In the genomic region with DNA sequence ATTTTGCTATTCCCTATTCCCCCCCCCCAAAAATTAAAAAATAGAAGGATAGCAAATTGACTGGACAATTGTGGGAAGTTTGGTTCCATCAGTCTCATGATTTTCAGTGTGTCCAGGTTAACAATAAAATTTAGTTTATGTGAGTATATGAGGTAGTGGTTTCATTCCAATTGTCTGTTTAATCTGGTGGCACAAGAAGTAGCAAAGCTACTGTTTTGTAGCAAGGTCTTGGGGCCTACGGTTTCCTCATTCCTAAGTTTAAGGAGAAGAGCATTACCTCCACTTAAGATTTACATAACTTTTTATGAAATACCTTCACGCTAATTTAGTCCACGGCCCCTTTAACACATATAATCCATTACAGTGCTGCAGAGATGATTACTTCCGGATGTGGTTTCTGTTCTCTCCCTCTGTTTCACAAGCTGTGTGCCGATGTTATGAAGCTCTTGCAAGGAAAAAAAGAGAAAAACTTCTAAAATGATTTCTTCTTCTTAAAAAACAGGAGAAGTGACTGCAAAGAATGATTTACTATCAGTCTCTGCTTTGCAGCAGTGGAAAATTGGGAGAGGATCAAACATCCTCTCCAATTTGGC, we compare ENCODE assay signal across 8 cellular contexts. TPM values are rescaled to one million over a fixed set of nuclear protein-coding genes. Genes with fewer than 3 reads are reported as not detected.
A peak's percentile ranks its signal among the peaks of the same experiment; 100 is the strongest.
DNase-seq lines count a peak whose midpoint lies in the region; ATAC-seq and TF ChIP-seq lines count a peak whose summit lies in the region.

No MANE protein-coding gene starts in this region.

- ATAC-seq in GM21737 (IDR thresholded peaks at IDR 0.05; ENCODE audit: unreplicated experiment) (peak; percentile 72), GM18502 (IDR thresholded peaks at IDR 0.05; ENCODE audit: poor library complexity, unreplicated experiment) (no peak)

- no peaks in the 10 kb centered on the region for H3K9me3 ChIP-seq in BLaER1 treated with 17β-estradiol and CSF1 and Interleukin-3, amounts not matched to agents 10 nM and 100 nM (replicated peaks in 1 of 11)
- H3K9me3 ChIP-seq in ascending aorta = no peaks in the 10 kb centered on the region

- peak overlapping the region; percentile 36 to 84 (median 69) for H3K4me2 ChIP-seq in BLaER1 treated with 17β-estradiol and CSF1 and Interleukin-3, amounts not matched to agents 10 nM and 100 nM

- H3K27ac ChIP-seq in BLaER1 treated with 17β-estradiol and CSF1 and Interleukin-3, amounts not matched to agents 10 nM and 100 nM = peak overlapping the region in 9 of 11 experiments; percentile 2 to 61 (median 34); a peak in 12 of 22 replicates
- no peak overlapping the region for H3K27ac ChIP-seq in ascending aorta

- peak; percentile 8 for DNase-seq in SIG-M5 (lab: John Stamatoyannopoulos, UW)
- DNase-seq in hepatic stellate cell (ENCODE audit: low spot score) = peak; percentile 5
- DNase-seq in ascending aorta (ENCODE audit: low spot score in 2 of 2) = no peak
- DNase-seq in activated effector memory CD4-positive, alpha-beta T cell treated with anti-CD3 and anti-CD28 coated beads, Interleukin-2, amount 50 U/mL, for 16 hours = no peak
- DNase-seq in stimulated activated CD4-positive, alpha-beta T cell treated with anti-CD3 and anti-CD28 coated beads, Interleukin-4, amount 100 ng/mL, for 4 hours = no peak

- H3K4me3 ChIP-seq in BLaER1 treated with 17β-estradiol and CSF1 and Interleukin-3, amounts not matched to agents 10 nM and 100 nM = peak overlapping the region in 3 of 10 experiments; percentile 1 to 39 (median 35); a peak in 6 of 20 replicates
- H3K4me3 ChIP-seq in ascending aorta = no peak overlapping the region

- no peaks in the 10 kb centered on the region for H4K20me1 ChIP-seq in BLaER1 treated with 17β-estradiol and CSF1 and Interleukin-3, amounts not matched to agents 10 nM and 100 nM

- H3K4me1 ChIP-seq in BLaER1 treated with 17β-estradiol and CSF1 and Interleukin-3, amounts not matched to agents 10 nM and 100 nM = peaks cover 24 to 34% (median 26%) of the 10 kb centered on the region in 10 experiments
- H3K4me1 ChIP-seq in ascending aorta = peaks cover 0 to 3% of the 10 kb centered on the region in 2 donors

- intact Hi-C loops in ascending aorta (cut with DNase I) = no loop called here

- peak overlapping the region in 5 of 11 experiments; percentile 5 to 43 (median 20); a peak in 1 of 22 replicates for H3K9ac ChIP-seq in BLaER1 treated with 17β-estradiol and CSF1 and Interleukin-3, amounts not matched to agents 10 nM and 100 nM

- TF ChIP-seq CTCF in ascending aorta (IDR thresholded peaks at IDR 0.05) = no peak

- no peaks in the 10 kb centered on the region for H3K36me3 ChIP-seq in BLaER1 treated with 17β-estradiol and CSF1 and Interleukin-3, amounts not matched to agents 10 nM and 100 nM
- H3K36me3 ChIP-seq in ascending aorta = no peaks in the 10 kb centered on the region

- no peaks in the 10 kb centered on the region for H3K27me3 ChIP-seq in BLaER1 treated with 17β-estradiol and CSF1 and Interleukin-3, amounts not matched to agents 10 nM and 100 nM
- no peaks in the 10 kb centered on the region for H3K27me3 ChIP-seq in ascending aorta

RNA-seq across cellular contexts. Expression of a gene that starts 32.7 kb away (rescaled TPM):
- total RNA-seq in ascending aorta = not detected

Comparison
In these comparisons a context has a peak if more than half of its experiments do, and no peak if none do; other contexts are left out.
1. H3K27ac ChIP-seq: peak in BLaER1 treated with 17β-estradiol and CSF1 and Interleukin-3, amounts not matched to agents 10 nM and 100 nM (9 of 11); none in ascending aorta (0 of 2).
2. DNase-seq: peak in SIG-M5 (single experiment) and hepatic stellate cell (single experiment); none in ascending aorta (0 of 2), activated effector memory CD4-positive, alpha-beta T cell treated with anti-CD3 and anti-CD28 coated beads, Interleukin-2, amount 50 U/mL, for 16 hours (single experiment) and stimulated activated CD4-positive, alpha-beta T cell treated with anti-CD3 and anti-CD28 coated beads, Interleukin-4, amount 100 ng/mL, for 4 hours (0 of 2).